In genomic region chr6:24251339-24251738, GRCh38 we compare ENCODE assay signal across 13 cellular contexts.
DNase-seq lines count a peak whose midpoint lies in the region; ATAC-seq and TF ChIP-seq lines count a peak whose summit lies in the region.
"Had no signal": no experiment of that assay in that cellular context is flagged by ENCODE, and none has a peak within 500 bp of the region (broad histone marks: within the 10 kb centered on the region; RNA-seq: fewer than 3 reads in every experiment).

No MANE protein-coding gene starts in this region.

- H3K36me3 Mint-ChIP-seq in GM23338 (ENCODE audit: low read depth) = peaks cover 8% of the 10 kb centered on the region; the same call in 2 of the 3 replicates
- H3K36me3 Mint-ChIP-seq in endodermal cell (ENCODE audit: low read depth) = no peaks in the 10 kb centered on the region
- H3K36me3 Mint-ChIP-seq in neural progenitor cell = peaks cover 2% of the 10 kb centered on the region

- H3K9ac ChIP-seq in endodermal cell (ENCODE audit: extremely low read depth, low read length, poor library complexity, severe bottlenecking) = no peak overlapping the region
- H3K9ac ChIP-seq in neural progenitor cell = no peak overlapping the region
- H3K9ac ChIP-seq: BLaER1 had no signal

- no TSS peak for BruUV-seq in PC-9 (replicated peaks; lab: Mats Ljungman, UMichigan)

- H3K4me1 Mint-ChIP-seq in GM23338 (peaks cover 31% of the 10 kb centered on the region), endodermal cell (peaks cover 12% of the 10 kb centered on the region), neural progenitor cell (peaks cover 32% of the 10 kb centered on the region)
- H3K4me1 Mint-ChIP-seq: CD8-positive, alpha-beta memory T cell had no signal

- ATAC-seq in GM23338 = peak; percentile 96
- no peak for ATAC-seq in GM19395 (IDR thresholded peaks at IDR 0.05; ENCODE audit: unreplicated experiment)
- ATAC-seq: HepG2 had no signal

- H3K4me2 ChIP-seq in GM23338 = peak overlapping the region; percentile 51
- peak overlapping the region; percentile 35 for H3K4me2 ChIP-seq in neural progenitor cell
- no peak overlapping the region for H3K4me2 ChIP-seq in PC-9
- H3K4me2 ChIP-seq: BLaER1 had no signal

- WGBS in endodermal cell (ENCODE audit: insufficient coverage in 1 of 2, insufficient read length in 1 of 2), 2 experiments = 75 to 83% methylated on average over 2 of the region's 2 CpGs

- H3K9me2 ChIP-seq in GM23338 (ENCODE audit: insufficient read depth) (no peaks in the 10 kb centered on the region), PC-9 (ENCODE audit: insufficient read depth) (no peaks in the 10 kb centered on the region)

- DNase-seq in GM23338 (ENCODE audit: low spot score) (peak; percentile 54), NCI-H69 (lab: John Stamatoyannopoulos, UW) (peak; percentile 28), endodermal cell (peak; percentile 59), neural progenitor cell (ENCODE audit: low spot score) (no peak), OCI-M2 (lab: John Stamatoyannopoulos, UW; ENCODE audit: unreplicated experiment) (no peak), PC-9 (no peak), DMS153 (lab: John Stamatoyannopoulos, UW) (no peak)
- DNase-seq: 8988T; AML-193; CD8-positive, alpha-beta memory T cell had no signal

- no peaks in the 10 kb centered on the region for H3K36me3 ChIP-seq in GM23338 (ENCODE audit: insufficient read depth)
- H3K36me3 ChIP-seq in endodermal cell (ENCODE audit: control insufficient read depth, insufficient read depth, low read length) = no peaks in the 10 kb centered on the region
- H3K36me3 ChIP-seq in neural progenitor cell = peaks cover 7% of the 10 kb centered on the region
- H3K36me3 ChIP-seq in PC-9 (ENCODE audit: low read depth) = no peaks in the 10 kb centered on the region
- H3K36me3 ChIP-seq: BLaER1 had no signal

- H3K79me2 ChIP-seq in GM23338 (replicated peaks; ENCODE audit: insufficient read depth) (no peaks in the 10 kb centered on the region), neural progenitor cell (ENCODE audit: low read depth) (no peaks in the 10 kb centered on the region), PC-9 (ENCODE audit: low read depth) (no peaks in the 10 kb centered on the region)

- peaks cover 20% of the 10 kb centered on the region for H3K4me1 ChIP-seq in GM23338 (ENCODE audit: insufficient read depth)
- H3K4me1 ChIP-seq in endodermal cell (ENCODE audit: control insufficient read depth, insufficient read depth, low read length) = no peaks in the 10 kb centered on the region
- peaks cover 41% of the 10 kb centered on the region for H3K4me1 ChIP-seq in neural progenitor cell
- no peaks in the 10 kb centered on the region for H3K4me1 ChIP-seq in PC-9 (replicated peaks; ENCODE audit: insufficient read depth)

- H4K20me1 ChIP-seq in GM23338 (replicated peaks; ENCODE audit: insufficient read depth) (no peaks in the 10 kb centered on the region), neural progenitor cell (ENCODE audit: low read depth) (no peaks in the 10 kb centered on the region), PC-9 (ENCODE audit: insufficient read depth) (no peaks in the 10 kb centered on the region)
- H4K20me1 ChIP-seq: BLaER1 had no signal

- H3K27me3 ChIP-seq in GM23338 (ENCODE audit: insufficient read depth) (no peaks in the 10 kb centered on the region), endodermal cell (ENCODE audit: control insufficient read depth, insufficient read depth, low read length, poor library complexity, severe bottlenecking) (no peaks in the 10 kb centered on the region), neural progenitor cell (no peaks in the 10 kb centered on the region), PC-9 (ENCODE audit: insufficient read depth, low read depth) (no peaks in the 10 kb centered on the region)
- H3K27me3 ChIP-seq: BLaER1 had no signal

- H3K27ac Mint-ChIP-seq in GM23338 = peak overlapping the region; percentile 32; the same call in 1 of the 2 replicates
- no peak overlapping the region for H3K27ac Mint-ChIP-seq in endodermal cell
- peak overlapping the region; percentile 87 for H3K27ac Mint-ChIP-seq in neural progenitor cell
- H3K27ac Mint-ChIP-seq: CD8-positive, alpha-beta memory T cell had no signal

- peaks cover 9% of the 10 kb centered on the region; the same call in 2 of the 3 replicates for H3K9me3 Mint-ChIP-seq in GM23338
- peaks cover 4% of the 10 kb centered on the region for H3K9me3 Mint-ChIP-seq in endodermal cell
- H3K9me3 Mint-ChIP-seq in neural progenitor cell = peaks cover 20% of the 10 kb centered on the region

- no peak overlapping the region for H3K4me3 ChIP-seq in GM23338
- H3K4me3 ChIP-seq in endodermal cell (ENCODE audit: low read length) = no peak overlapping the region
- no peak overlapping the region for H3K4me3 ChIP-seq in neural progenitor cell
- no peak overlapping the region for H3K4me3 ChIP-seq in PC-9
- H3K4me3 ChIP-seq: BLaER1 had no signal

- POLR2A ChIA-PET in PC-9 (lab: Charles Lee; ENCODE audit: unreplicated experiment) = no interaction called here

- CTCF ChIA-PET in PC-9 (lab: Charles Lee) = no interaction called here

- intact Hi-C loops in PC-9 (cut with micrococcal nuclease; ENCODE audit: unreplicated experiment) = no loop called here

- H3K4me3 Mint-ChIP-seq in GM23338 = peak overlapping the region; percentile 21; the same call in 1 of the 3 replicates
- no peak overlapping the region for H3K4me3 Mint-ChIP-seq in endodermal cell
- H3K4me3 Mint-ChIP-seq in neural progenitor cell = no peak overlapping the region
- H3K4me3 Mint-ChIP-seq: CD8-positive, alpha-beta memory T cell had no signal

- no peaks in the 10 kb centered on the region for H3F3A ChIP-seq in GM23338 (replicated peaks; ENCODE audit: low read depth)
- peaks cover 23% of the 10 kb centered on the region for H3F3A ChIP-seq in neural progenitor cell (ENCODE audit: low read depth)
- no peaks in the 10 kb centered on the region for H3F3A ChIP-seq in PC-9 (ENCODE audit: insufficient read depth, low read depth)

- H3K27ac ChIP-seq in GM23338 (ENCODE audit: low read depth) = peak overlapping the region; percentile 35; the same call in 1 of the 2 replicates
- H3K27ac ChIP-seq in endodermal cell (ENCODE audit: low read depth, low read length) = peak overlapping the region; percentile 85
- H3K27ac ChIP-seq in neural progenitor cell = peak overlapping the region; percentile 83
- no peak overlapping the region for H3K27ac ChIP-seq in PC-9
- H3K27ac ChIP-seq: BLaER1 had no signal

- TF ChIP-seq CTCF in GM23338 (conservative IDR thresholded peaks at IDR 0.05; ENCODE audit: low read depth in 2 of 2) (no peak), endodermal cell (conservative IDR thresholded peaks at IDR 0.05) (no peak), neural progenitor cell (IDR thresholded peaks at IDR 0.05) (no peak), PC-9 (conservative IDR thresholded peaks at IDR 0.05) (no peak)

- H3K27me3 Mint-ChIP-seq in GM23338 (ENCODE audit: insufficient read depth, low read depth, poor library complexity) (no peaks in the 10 kb centered on the region), endodermal cell (ENCODE audit: insufficient read depth) (no peaks in the 10 kb centered on the region), neural progenitor cell (ENCODE audit: insufficient read depth, low read depth) (no peaks in the 10 kb centered on the region)

- peaks cover 28% of the 10 kb centered on the region for H3K9me3 ChIP-seq in endodermal cell (ENCODE audit: control insufficient read depth, low read length)
- peaks cover 9% of the 10 kb centered on the region for H3K9me3 ChIP-seq in neural progenitor cell (ENCODE audit: low read depth)
- H3K9me3 ChIP-seq in PC-9 (ENCODE audit: insufficient read depth, low read depth) = no peaks in the 10 kb centered on the region
- H3K9me3 ChIP-seq: BLaER1 had no signal

- H2AFZ ChIP-seq in GM23338 = no peak overlapping the region
- no peak overlapping the region for H2AFZ ChIP-seq in neural progenitor cell (replicated peaks)
- no peak overlapping the region for H2AFZ ChIP-seq in PC-9

Comparison
In these comparisons a context has a peak if more than half of its experiments do, and no peak if none do; other contexts are left out.
1. DNase-seq: peak in GM23338 (single experiment), NCI-H69 (single experiment) and endodermal cell (single experiment); none in neural progenitor cell (single experiment), OCI-M2 (single experiment), PC-9 (0 of 2) and DMS153 (single experiment).